In genomic region chr1:25692560-25692959, GRCh38 we compare ENCODE assay signal across 8 cellular contexts.
DNase-seq lines count a peak whose midpoint lies in the region; ATAC-seq and TF ChIP-seq lines count a peak whose summit lies in the region.

No MANE protein-coding gene starts in this region.

- H3K4me3 ChIP-seq in WERI-Rb-1 (ENCODE audit: low read depth, low read length): no peak overlapping the region
- H3K4me3 ChIP-seq in kidney epithelial cell (ENCODE audit: low read depth, low read length): no peak overlapping the region

- H3K9ac ChIP-seq in H9 (ENCODE audit: extremely low read depth, insufficient read length, low read length): no peak overlapping the region

- no peak overlapping the region for H2BK15ac ChIP-seq in H9 (ENCODE audit: low read depth, low read length)

- peaks cover 3% of the 10 kb centered on the region; the same call in 1 of the 2 replicates for H3K4me1 ChIP-seq in H9 (ENCODE audit: insufficient read depth, low read length)

- H4K8ac ChIP-seq in H9 (replicated peaks; ENCODE audit: insufficient read length, low read depth, low read length): no peak overlapping the region

- H3K79me2 ChIP-seq in H9 (ENCODE audit: insufficient read depth, low read length): no peaks in the 10 kb centered on the region; the same call in 1 of the 2 replicates

- no peak overlapping the region for H3K56ac ChIP-seq in H9 (ENCODE audit: insufficient read length, low read depth, low read length)

- H3T11ph ChIP-seq in H9 (ENCODE audit: low read length): no peak overlapping the region

- H3K18ac ChIP-seq in H9 (ENCODE audit: insufficient read length, low read depth, low read length): no peak overlapping the region

- no peaks in the 10 kb centered on the region for H3K36me3 Mint-ChIP-seq in H9 (ENCODE audit: insufficient read depth in 1 of 3, low read depth in 3 of 3)

- no peak overlapping the region for H3K4me2 ChIP-seq in H9 (ENCODE audit: insufficient read depth, insufficient read length, low read length)

- H2AFZ ChIP-seq in H9 (ENCODE audit: low read length): no peak overlapping the region

- no peak overlapping the region for H3K14ac ChIP-seq in H9 (ENCODE audit: insufficient read depth, low read length)

- no peak overlapping the region for H4K5ac ChIP-seq in H9 (ENCODE audit: insufficient read length, low read depth, low read length)

- H3K27me3 Mint-ChIP-seq in H9 (ENCODE audit: low read depth): no peaks in the 10 kb centered on the region

- H3K36me3 ChIP-seq in WERI-Rb-1 (no peaks in the 10 kb centered on the region), kidney epithelial cell (ENCODE audit: control insufficient read depth, insufficient read depth, low read length) (no peaks in the 10 kb centered on the region)

- no peaks in the 10 kb centered on the region for H3K9me3 Mint-ChIP-seq in H9

- no peak for ATAC-seq in GM18505 (IDR thresholded peaks at IDR 0.05; ENCODE audit: unreplicated experiment)

- H4K20me1 ChIP-seq in H9 (ENCODE audit: control insufficient read depth, insufficient read depth, insufficient read length): no peaks in the 10 kb centered on the region

- H2BK12ac ChIP-seq in H9 (ENCODE audit: insufficient read length, low read depth, low read length): no peak overlapping the region

- no peaks in the 10 kb centered on the region for H3K23me2 ChIP-seq in H9 (ENCODE audit: insufficient read length, low read depth, low read length, poor library complexity, severe bottlenecking)

- no peak overlapping the region for H4K91ac ChIP-seq in H9 (ENCODE audit: insufficient read length, low read depth, low read length)

- H3K9me3 ChIP-seq in H9 (ENCODE audit: control insufficient read depth, low read depth, low read length) (no peaks in the 10 kb centered on the region), WERI-Rb-1 (ENCODE audit: severe bottlenecking) (no peaks in the 10 kb centered on the region)

- H2BK5ac ChIP-seq in H9 (ENCODE audit: insufficient read length, low read length): no peak overlapping the region

- DNase-seq in CMK (ENCODE audit: low read depth): peak; percentile 43
- DNase-seq in H9: peak; percentile 68
- peak; percentile 73 for DNase-seq in WERI-Rb-1
- DNase-seq in kidney epithelial cell (ENCODE audit: low read depth): no peak
- DNase-seq in NCI-H226: no peak
- DNase-seq in hypothalamus (lab: John Stamatoyannopoulos, UW): no peak
- no peak for DNase-seq in NCI-H2171 treated with DMSO at 0.1 percent for 48 hours (lab: John Stamatoyannopoulos, UW)

- no CpG with 5 or more reads among the region's 6 CpGs for WGBS in H9 (ENCODE audit: extremely low coverage, insufficient read length, low lambda C conversion rate)

- no peak overlapping the region for H3K4ac ChIP-seq in H9 (ENCODE audit: low read depth, low read length)

- no peak overlapping the region for H3K23ac ChIP-seq in H9 (ENCODE audit: insufficient read length, low read depth, low read length)

- no peak overlapping the region for H2BK20ac ChIP-seq in H9 (ENCODE audit: low read depth, low read length, poor library complexity, severe bottlenecking)

- TF ChIP-seq CTCF in H9 (conservative IDR thresholded peaks at IDR 0.05) (peak; percentile 74), WERI-Rb-1 (IDR thresholded peaks at IDR 0.05; ENCODE audit: low read depth, low read length) (peak; percentile 92), kidney epithelial cell (IDR thresholded peaks at IDR 0.05; ENCODE audit: insufficient read depth, low read length, poor library complexity, severe bottlenecking) (peak; percentile 41)

- no peak overlapping the region for H2AK5ac ChIP-seq in H9 (ENCODE audit: insufficient read length, low read length)

- peak overlapping the region in 1 of 2 experiments; percentile 62; a peak in 1 of 5 replicates for H3K4me3 Mint-ChIP-seq in H9

- no peaks in the 10 kb centered on the region for H3K79me1 ChIP-seq in H9 (ENCODE audit: insufficient read depth, low read depth, low read length, poor library complexity, severe bottlenecking)

- peak overlapping the region in 1 of 3 experiments; percentile 65; a peak in 1 of 7 replicates for H3K27ac Mint-ChIP-seq in H9

- TF ChIP-seq POLR2A in GM18505 (IDR thresholded peaks at IDR 0.05; ENCODE audit: borderline replicate concordance, extremely low read depth, insufficient read depth, insufficient read length): no peak

- H3K4me1 Mint-ChIP-seq in H9: peaks cover 20 to 24% of the 10 kb centered on the region in 2 experiments

- no peak overlapping the region for H2BK120ac ChIP-seq in H9 (ENCODE audit: low read depth, low read length, poor library complexity, severe bottlenecking)

- H3K27ac ChIP-seq in H9 (ENCODE audit: insufficient read length, low read depth, low read length): no peak overlapping the region
- no peak overlapping the region for H3K27ac ChIP-seq in WERI-Rb-1

- no peaks in the 10 kb centered on the region for H3K27me3 ChIP-seq in H9 (ENCODE audit: insufficient read depth, low read length)
- no peaks in the 10 kb centered on the region for H3K27me3 ChIP-seq in WERI-Rb-1 (ENCODE audit: insufficient read depth, low read depth, severe bottlenecking)
- peaks cover 5% of the 10 kb centered on the region for H3K27me3 ChIP-seq in kidney epithelial cell (ENCODE audit: control insufficient read depth, insufficient read depth, low read length)

Comparison
In these comparisons a context has a peak if more than half of its experiments do, and no peak if none do; other contexts are left out.
1. DNase-seq: peak in CMK (single experiment), H9 (single experiment) and WERI-Rb-1 (single experiment); none in kidney epithelial cell (single experiment), NCI-H226 (single experiment), hypothalamus (0 of 51) and NCI-H2171 treated with DMSO at 0.1 percent for 48 hours (single experiment).
2. CTCF ChIP-seq: peak in every context shown above with its lines; median percentile 92 in WERI-Rb-1; 74 in H9; 41 in kidney epithelial cell.